7 cellular contexts compared by ENCODE assay signal in genomic region chr1:27603962-27604578, GRCh38. TPM values are rescaled to one million over a fixed set of nuclear protein-coding genes. Genes with fewer than 3 reads are reported as not detected.
DNase-seq lines count a peak whose midpoint lies in the region; ATAC-seq and TF ChIP-seq lines count a peak whose summit lies in the region.

Gene AHDC1 (minus strand): TSS chr1:27604144. CDS start chr1:27552115, 52,029 bp downstream.

- intact Hi-C loops in left lung (cut with DNase I) = loop anchor here in 1 of 2 donors (5.0 kb wide), 1 partner anchor 47 kb away; no protein-coding TSS in a partner anchor

- peak; percentile 65 for DNase-seq in NCI-H774 (lab: John Stamatoyannopoulos, UW)
- peak; percentile 70 to 84 for DNase-seq in activated CD4-positive, alpha-beta T cell treated with anti-CD3 and anti-CD28 coated beads, Interleukin-2, amount 50 U/mL, for 24 hours (ENCODE audit: low read depth in 1 of 2, low spot score in 1 of 2)
- peak; percentile 81 for DNase-seq in dedifferentiated amniotic fluid mesenchymal stem cell (ENCODE audit: extremely low spot score)
- DNase-seq in left lung = peak; percentile 91 to 98
- peak; percentile 91 for DNase-seq in stimulated activated CD4-positive, alpha-beta T cell treated with anti-CD3 and anti-CD28 coated beads, Interleukin-1b, Interleukin-23, amount 100 ng/mL, for 48 hours

- peaks cover 0 to 18% of the 10 kb centered on the region in 2 donors for H3K27me3 ChIP-seq in left lung

- peak within 1 kb of the TSS; percentile 78 to 79 for H3K4me3 ChIP-seq in left lung

- ATAC-seq in GM18520 (IDR thresholded peaks at IDR 0.05; ENCODE audit: unreplicated experiment) (peak; percentile 54), HG03439 (IDR thresholded peaks at IDR 0.05; ENCODE audit: unreplicated experiment) (peak; percentile 46), left lung (peak; percentile 79)

- H3K9me3 ChIP-seq in left lung = no peaks in the 10 kb centered on the region

- no peak for TF ChIP-seq CTCF in left lung (IDR thresholded peaks at IDR 0.05)

- H3K36me3 ChIP-seq in left lung = no peaks in the 10 kb centered on the region

- H3K27ac ChIP-seq in left lung = peak within 1 kb of the TSS; percentile 83 to 88

- H3K4me1 ChIP-seq in left lung = peaks cover 25 to 62% of the 10 kb centered on the region in 2 donors

RNA-seq across cellular contexts. Expression of gene AHDC1, which starts in this region (rescaled TPM):
- 10 to 100 TPM; 35.5 to 38.0 TPM for total RNA-seq in left lung

Comparison
In these comparisons a context has a peak if more than half of its experiments do, and no peak if none do; other contexts are left out.
1. Peak in every context shown above with its lines: DNase-seq, ATAC-seq, H3K4me3 ChIP-seq and H3K27ac ChIP-seq.